Comparison of ENCODE assay signal across 14 cellular contexts in the genomic region with DNA sequence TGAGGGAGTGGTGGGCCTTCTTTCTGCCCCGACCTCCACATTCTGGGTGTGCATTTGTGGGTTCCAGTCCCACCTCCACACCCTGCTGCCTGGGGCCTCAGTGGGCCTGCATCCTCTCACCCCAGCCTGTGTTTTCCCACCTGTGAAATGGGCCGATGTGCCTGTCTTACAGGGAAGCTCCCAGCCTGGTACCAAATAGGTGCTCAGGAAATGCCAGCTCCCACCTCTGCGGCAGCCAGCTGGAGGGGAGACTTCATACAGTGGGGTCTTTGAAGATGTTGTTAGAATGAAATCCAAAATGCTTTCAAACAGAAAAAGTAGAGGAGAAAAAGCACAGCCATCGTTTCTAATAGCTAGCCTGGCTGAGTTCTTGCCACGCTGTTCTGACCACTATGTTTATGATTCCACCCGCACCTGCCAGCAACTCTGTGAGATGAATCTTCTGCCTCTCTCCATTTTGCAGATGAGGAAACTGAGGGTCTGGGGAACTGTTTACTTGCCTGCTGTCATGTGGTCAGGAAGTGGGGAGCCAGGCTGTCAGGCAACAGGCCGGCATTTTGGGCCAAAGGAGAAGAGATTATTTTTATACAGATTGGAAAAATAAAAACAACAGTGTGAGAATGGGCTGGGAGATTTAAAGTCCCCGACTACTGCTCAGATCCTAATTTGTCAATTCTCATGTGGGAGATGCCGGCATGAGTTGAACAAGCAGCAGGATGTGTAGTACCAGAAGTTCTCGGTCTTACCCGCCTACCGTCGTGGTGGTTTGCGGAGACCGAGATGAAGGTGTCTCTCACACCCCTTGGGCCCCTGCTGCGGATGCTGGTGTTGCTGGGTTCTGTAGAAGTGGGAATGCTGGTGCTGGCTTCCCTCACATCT. TPM values are rescaled to one million over a fixed set of nuclear protein-coding genes. Genes with fewer than 3 reads are reported as not detected.
DNase-seq lines count a peak whose midpoint lies in the region; ATAC-seq and FAIRE-seq lines count a peak whose summit lies in the region.
"Had no signal": no experiment of that assay in that cellular context is flagged by ENCODE, and none has a peak within 500 bp of the region (broad histone marks: within the 10 kb centered on the region; RNA-seq: fewer than 3 reads in every experiment).

No MANE protein-coding gene starts in this region.

- peak overlapping the region; percentile 38 for H3K4me3 Mint-ChIP-seq in activated CD4-positive, alpha-beta T cell treated with anti-CD3 and anti-CD28 coated beads, Interleukin-2, amount 10 ng/mL, durations not matched to agents 24 days and 14 days
- peak overlapping the region; percentile 73 for H3K4me3 Mint-ChIP-seq in central memory CD8-positive, alpha-beta T cell
- H3K4me3 Mint-ChIP-seq: dendritic cell treated with granulocyte-macrophage colony-stimulating factor and Interleukin-4, amounts not matched to agents 40 ng/mL and 50 ng/mL, for 4 days; type B pancreatic cell had no signal

- H3K36me3 Mint-ChIP-seq in activated CD4-positive, alpha-beta T cell treated with anti-CD3 and anti-CD28 coated beads, Interleukin-2, amount 10 ng/mL, durations not matched to agents 24 days and 14 days (ENCODE audit: low read depth), result peaks cover 25% of the 10 kb centered on the region
- peaks cover 16% of the 10 kb centered on the region for H3K36me3 Mint-ChIP-seq in central memory CD8-positive, alpha-beta T cell (ENCODE audit: insufficient read depth)
- H3K36me3 Mint-ChIP-seq: type B pancreatic cell had no signal

- no peak for DNase-seq in activated CD4-positive, alpha-beta T cell treated with anti-CD3 and anti-CD28 coated beads, Interleukin-2, amount 10 ng/mL, durations not matched to agents 24 days and 14 days
- no peak for DNase-seq in activated CD4-positive, alpha-beta T cell treated with anti-CD3 and anti-CD28 coated beads for 1 hour
- DNase-seq in T-helper 2 cell (peak in 3 of 5 experiments; percentile 13 to 61 (median 60)), GM19239 (ENCODE audit: insufficient read length, low spot score) (no peak), NCI-H748 (lab: John Stamatoyannopoulos, UW; ENCODE audit: unreplicated experiment) (no peak)
- peak in 1 of 2 donors; percentile 46 for DNase-seq in central memory CD8-positive, alpha-beta T cell (ENCODE audit: low spot score in 2 of 2)
- DNase-seq in stimulated activated CD8-positive, alpha-beta memory T cell treated with anti-CD3 and anti-CD28 coated beads, Interleukin-12 subunit alpha, Interleukin-12 subunit beta, amount 100 ng/mL, for 24 hours (ENCODE audit: extremely low read depth), result peak; percentile 20
- DNase-seq: 8988T, aorta, NCI-H2107 had no signal

- no peaks in the 10 kb centered on the region for H3K9me3 Mint-ChIP-seq in activated CD4-positive, alpha-beta T cell treated with anti-CD3 and anti-CD28 coated beads, Interleukin-2, amount 10 ng/mL, durations not matched to agents 24 days and 14 days
- no peaks in the 10 kb centered on the region for H3K9me3 Mint-ChIP-seq in central memory CD8-positive, alpha-beta T cell
- H3K9me3 Mint-ChIP-seq: dendritic cell treated with granulocyte-macrophage colony-stimulating factor and Interleukin-4, amounts not matched to agents 40 ng/mL and 50 ng/mL, for 4 days; type B pancreatic cell had no signal

- no peaks in the 10 kb centered on the region for H3K27me3 Mint-ChIP-seq in activated CD4-positive, alpha-beta T cell treated with anti-CD3 and anti-CD28 coated beads, Interleukin-2, amount 10 ng/mL, durations not matched to agents 24 days and 14 days
- H3K27me3 Mint-ChIP-seq in central memory CD8-positive, alpha-beta T cell, result no peaks in the 10 kb centered on the region
- H3K27me3 Mint-ChIP-seq: dendritic cell treated with granulocyte-macrophage colony-stimulating factor and Interleukin-4, amounts not matched to agents 40 ng/mL and 50 ng/mL, for 4 days; progenitor cell of endocrine pancreas; type B pancreatic cell had no signal

- intact Hi-C loops in activated CD4-positive, alpha-beta T cell treated with anti-CD3 and anti-CD28 coated beads, Interleukin-2, amount 10 ng/mL, durations not matched to agents 24 days and 14 days (cut with micrococcal nuclease), result loop anchor here (5.0 kb wide), 2 partner anchors 78 to 332 kb away; a partner anchor contains a TSS

- ATAC-seq in central memory CD8-positive, alpha-beta T cell (replicated peaks; ENCODE audit: extremely low read depth, poor library complexity, severe bottlenecking), result peak; percentile 52
- ATAC-seq in GM21526 (IDR thresholded peaks at IDR 0.05; ENCODE audit: low FRiP score, unreplicated experiment), result no peak

- FAIRE-seq in GM19239 (lab: Jason Lieb, UNC), result no peak

- H3K27ac Mint-ChIP-seq in activated CD4-positive, alpha-beta T cell treated with anti-CD3 and anti-CD28 coated beads, Interleukin-2, amount 10 ng/mL, durations not matched to agents 24 days and 14 days, result peak overlapping the region; percentile 52
- peak overlapping the region; percentile 92 for H3K27ac Mint-ChIP-seq in central memory CD8-positive, alpha-beta T cell (ENCODE audit: low read depth)
- H3K27ac Mint-ChIP-seq: dendritic cell treated with granulocyte-macrophage colony-stimulating factor and Interleukin-4, amounts not matched to agents 40 ng/mL and 50 ng/mL, for 4 days had no signal

- H3K4me1 Mint-ChIP-seq in activated CD4-positive, alpha-beta T cell treated with anti-CD3 and anti-CD28 coated beads, Interleukin-2, amount 10 ng/mL, durations not matched to agents 24 days and 14 days, result peaks cover 62% of the 10 kb centered on the region
- H3K4me1 Mint-ChIP-seq in central memory CD8-positive, alpha-beta T cell, result peaks cover 80% of the 10 kb centered on the region

RNA-seq across cellular contexts. Expression of a gene that starts 4.6 kb away (rescaled TPM):
- 17.1 and 17.8 TPM in 2 replicates for total RNA-seq in activated CD4-positive, alpha-beta T cell treated with anti-CD3 and anti-CD28 coated beads, Interleukin-2, amount 10 ng/mL, durations not matched to agents 24 days and 14 days

Comparison
In these comparisons a context has a peak if more than half of its experiments do, and no peak if none do; other contexts are left out.
1. DNase-seq: peak in T-helper 2 cell (3 of 5) and stimulated activated CD8-positive, alpha-beta memory T cell treated with anti-CD3 and anti-CD28 coated beads, Interleukin-12 subunit alpha, Interleukin-12 subunit beta, amount 100 ng/mL, for 24 hours (single experiment); none in activated CD4-positive, alpha-beta T cell treated with anti-CD3 and anti-CD28 coated beads, Interleukin-2, amount 10 ng/mL, durations not matched to agents 24 days and 14 days (single experiment), activated CD4-positive, alpha-beta T cell treated with anti-CD3 and anti-CD28 coated beads for 1 hour (single experiment), GM19239 (single experiment) and NCI-H748 (single experiment).